ENCODE assay signal across 8 cellular contexts in genomic region chr3:42080452-42080872, GRCh38. TPM values are rescaled to one million over a fixed set of nuclear protein-coding genes. Genes with fewer than 3 reads are reported as not detected.
DNase-seq lines count a peak whose midpoint lies in the region; ATAC-seq lines count a peak whose summit lies in the region.

No MANE protein-coding gene starts in this region.

- CTCF ChIA-PET in activated CD8-positive, alpha-beta memory T cell treated with anti-CD3 and anti-CD28 coated beads, Interleukin-2, amount 10 ng/mL, durations not matched to agents 7 days and 5 days (lab: Charles Lee) = no interaction called here

- ATAC-seq in activated CD8-positive, alpha-beta memory T cell treated with anti-CD3 and anti-CD28 coated beads, Interleukin-2, amount 10 ng/mL, durations not matched to agents 7 days and 5 days = peak; percentile 67
- no peak for ATAC-seq in GM21528 (IDR thresholded peaks at IDR 0.05; ENCODE audit: low FRiP score, unreplicated experiment)
- ATAC-seq in GM19452 (IDR thresholded peaks at IDR 0.05; ENCODE audit: unreplicated experiment) = no peak

- H3K27ac ChIP-seq in SJSA1 = peak overlapping the region; percentile 64
- peak overlapping the region; percentile 25 for H3K27ac ChIP-seq in effector memory CD4-positive, alpha-beta T cell (ENCODE audit: insufficient read depth, low read length, poor library complexity, severe bottlenecking)

- H3K27ac Mint-ChIP-seq in activated CD8-positive, alpha-beta memory T cell treated with anti-CD3 and anti-CD28 coated beads, Interleukin-2, amount 10 ng/mL, durations not matched to agents 7 days and 5 days = peak overlapping the region; percentile 73

- peaks cover 14% of the 10 kb centered on the region for H3K36me3 Mint-ChIP-seq in activated CD8-positive, alpha-beta memory T cell treated with anti-CD3 and anti-CD28 coated beads, Interleukin-2, amount 10 ng/mL, durations not matched to agents 7 days and 5 days

- peaks cover 2% of the 10 kb centered on the region for H3K9me3 Mint-ChIP-seq in activated CD8-positive, alpha-beta memory T cell treated with anti-CD3 and anti-CD28 coated beads, Interleukin-2, amount 10 ng/mL, durations not matched to agents 7 days and 5 days (ENCODE audit: low read depth)

- H3K4me1 ChIP-seq in SJSA1 (replicated peaks) (peaks cover 32% of the 10 kb centered on the region), HAP-1 (peaks cover 6% of the 10 kb centered on the region)
- peaks cover 12% of the 10 kb centered on the region for H3K4me1 ChIP-seq in effector memory CD4-positive, alpha-beta T cell (ENCODE audit: control insufficient read depth, insufficient read depth, low read length, poor library complexity, severe bottlenecking)

- in situ Hi-C loops in HAP-1 (cut with MboI; ENCODE audit: low sequenced_read_pairs) = loop anchor here (10.0 kb wide), 1 partner anchor 176 kb away; no protein-coding TSS in a partner anchor

- H3K27me3 Mint-ChIP-seq in activated CD8-positive, alpha-beta memory T cell treated with anti-CD3 and anti-CD28 coated beads, Interleukin-2, amount 10 ng/mL, durations not matched to agents 7 days and 5 days = no peaks in the 10 kb centered on the region

- H3K9me3 ChIP-seq in SJSA1 (replicated peaks) = no peaks in the 10 kb centered on the region; the same call in 1 of the 2 replicates
- H3K9me3 ChIP-seq in effector memory CD4-positive, alpha-beta T cell (ENCODE audit: control insufficient read depth, low read length) = no peaks in the 10 kb centered on the region
- no peaks in the 10 kb centered on the region for H3K9me3 ChIP-seq in HAP-1

- peaks cover 48% of the 10 kb centered on the region for H3K4me1 Mint-ChIP-seq in activated CD8-positive, alpha-beta memory T cell treated with anti-CD3 and anti-CD28 coated beads, Interleukin-2, amount 10 ng/mL, durations not matched to agents 7 days and 5 days

- DNase-seq in activated CD8-positive, alpha-beta memory T cell treated with anti-CD3 and anti-CD28 coated beads, Interleukin-2, amount 10 ng/mL, durations not matched to agents 7 days and 5 days = no peak
- DNase-seq in activated CD8-positive, alpha-beta memory T cell treated with anti-CD3 and anti-CD28 coated beads, Interleukin-2, amount 50 U/mL, for 48 hours = no peak
- DNase-seq in SJSA1 (ENCODE audit: low read depth in 1 of 2, low spot score in 2 of 2) (peak; percentile 78 to 79), mucosa of gallbladder (ENCODE audit: low spot score) (peak; percentile 56), HAP-1 (ENCODE audit: low spot score in 2 of 2) (no peak)
- DNase-seq in effector memory CD4-positive, alpha-beta T cell = peak; percentile 6 to 28 (median 8)

- H3K36me3 ChIP-seq in SJSA1 (no peaks in the 10 kb centered on the region), HAP-1 (replicated peaks) (no peaks in the 10 kb centered on the region)
- no peaks in the 10 kb centered on the region for H3K36me3 ChIP-seq in effector memory CD4-positive, alpha-beta T cell (ENCODE audit: control insufficient read depth, insufficient read depth, low read length)

- no peak overlapping the region for H3K4me3 Mint-ChIP-seq in activated CD8-positive, alpha-beta memory T cell treated with anti-CD3 and anti-CD28 coated beads, Interleukin-2, amount 10 ng/mL, durations not matched to agents 7 days and 5 days

- H3K4me3 ChIP-seq in SJSA1 (no peak overlapping the region), HAP-1 (no peak overlapping the region)
- no peak overlapping the region for H3K4me3 ChIP-seq in effector memory CD4-positive, alpha-beta T cell (ENCODE audit: insufficient read depth, low read depth, low read length, poor library complexity, severe bottlenecking)

- H3K27me3 ChIP-seq in SJSA1 (replicated peaks) (no peaks in the 10 kb centered on the region), HAP-1 (ENCODE audit: low read depth) (no peaks in the 10 kb centered on the region)
- no peaks in the 10 kb centered on the region for H3K27me3 ChIP-seq in effector memory CD4-positive, alpha-beta T cell (replicated peaks; ENCODE audit: control insufficient read depth, insufficient read depth, low read length, poor library complexity, severe bottlenecking)

RNA-seq across cellular contexts. Expression of gene TRAK1, which starts 10.7 kb away (rescaled TPM):
- total RNA-seq in activated CD8-positive, alpha-beta memory T cell treated with anti-CD3 and anti-CD28 coated beads, Interleukin-2, amount 10 ng/mL, durations not matched to agents 7 days and 5 days = 10 to 100 TPM; 27.3 to 31.1 TPM
- total RNA-seq in SJSA1 (2014; rRNA removed; shearing (Covaris generic)) = 8.1 and 15.4 TPM in 2 replicates
- 101 TPM for total RNA-seq in mucosa of gallbladder

Comparison
In these comparisons a context has a peak if more than half of its experiments do, and no peak if none do; other contexts are left out.
1. DNase-seq: peak in SJSA1 (2 of 2), effector memory CD4-positive, alpha-beta T cell (3 of 3) and mucosa of gallbladder (single experiment); none in activated CD8-positive, alpha-beta memory T cell treated with anti-CD3 and anti-CD28 coated beads, Interleukin-2, amount 10 ng/mL, durations not matched to agents 7 days and 5 days (single experiment), activated CD8-positive, alpha-beta memory T cell treated with anti-CD3 and anti-CD28 coated beads, Interleukin-2, amount 50 U/mL, for 48 hours (single experiment) and HAP-1 (0 of 2).